In genomic region chr15:81313686-81314085, GRCh38 we compare ENCODE assay signal across 13 cellular contexts. TPM values are rescaled to one million over a fixed set of nuclear protein-coding genes. Genes with fewer than 3 reads are reported as not detected.
DNase-seq lines count a peak whose midpoint lies in the region; ATAC-seq and TF ChIP-seq lines count a peak whose summit lies in the region.
"Had no signal": no experiment of that assay in that cellular context is flagged by ENCODE, and none has a peak within 500 bp of the region (broad histone marks: within the 10 kb centered on the region; RNA-seq: fewer than 3 reads in every experiment).

No MANE protein-coding gene starts in this region.

- H3K27me3 ChIP-seq in vagina = no peaks in the 10 kb centered on the region
- H3K27me3 ChIP-seq: testis had no signal

- peaks cover 31% of the 10 kb centered on the region for H3K4me1 ChIP-seq in vagina

- no peaks in the 10 kb centered on the region for H3K9me3 ChIP-seq in vagina
- H3K9me3 ChIP-seq: testis had no signal

- H3K9me3 Mint-ChIP-seq in activated naive CD8-positive, alpha-beta T cell (ENCODE audit: low read depth) = no peaks in the 10 kb centered on the region
- no peaks in the 10 kb centered on the region for H3K9me3 Mint-ChIP-seq in activated naive CD8-positive, alpha-beta T cell treated with anti-CD3 and anti-CD28 coated beads, Interleukin-2, amount 50 U/mL, for 24 hours
- no peaks in the 10 kb centered on the region for H3K9me3 Mint-ChIP-seq in central memory CD8-positive, alpha-beta T cell
- H3K9me3 Mint-ChIP-seq in naive thymus-derived CD8-positive, alpha-beta T cell = peaks cover 0 to 1% (median 0%) of the 10 kb centered on the region in 9 donors

- intact Hi-C loops in vagina (cut with DNase I) = no loop called here

- no peak overlapping the region for H3K4me3 Mint-ChIP-seq in activated naive CD8-positive, alpha-beta T cell
- no peak overlapping the region for H3K4me3 Mint-ChIP-seq in activated naive CD8-positive, alpha-beta T cell treated with anti-CD3 and anti-CD28 coated beads, Interleukin-2, amount 50 U/mL, for 24 hours
- no peak overlapping the region for H3K4me3 Mint-ChIP-seq in central memory CD8-positive, alpha-beta T cell
- H3K4me3 Mint-ChIP-seq in naive thymus-derived CD8-positive, alpha-beta T cell = peak overlapping the region in 1 of 10 donors; percentile 68

- no peak for ATAC-seq in activated naive CD8-positive, alpha-beta T cell treated with anti-CD3 and anti-CD28 coated beads, Interleukin-2, amount 50 U/mL, for 24 hours
- ATAC-seq in central memory CD8-positive, alpha-beta T cell (replicated peaks; ENCODE audit: extremely low read depth, poor library complexity, severe bottlenecking) = no peak
- no peak for ATAC-seq in naive thymus-derived CD8-positive, alpha-beta T cell
- no peak for ATAC-seq in HG02884 (IDR thresholded peaks at IDR 0.05; ENCODE audit: unreplicated experiment)

- peaks cover 33% of the 10 kb centered on the region for H3K36me3 Mint-ChIP-seq in activated naive CD8-positive, alpha-beta T cell
- peaks cover 71% of the 10 kb centered on the region for H3K36me3 Mint-ChIP-seq in activated naive CD8-positive, alpha-beta T cell treated with anti-CD3 and anti-CD28 coated beads, Interleukin-2, amount 50 U/mL, for 24 hours (ENCODE audit: low read depth)
- H3K36me3 Mint-ChIP-seq in central memory CD8-positive, alpha-beta T cell (ENCODE audit: insufficient read depth) = peaks cover 38% of the 10 kb centered on the region
- peaks cover 12 to 76% (median 26%) of the 10 kb centered on the region in 3 donors for H3K36me3 Mint-ChIP-seq in naive thymus-derived CD8-positive, alpha-beta T cell

- peak overlapping the region; percentile 81 for H3K27ac Mint-ChIP-seq in activated naive CD8-positive, alpha-beta T cell
- H3K27ac Mint-ChIP-seq in activated naive CD8-positive, alpha-beta T cell treated with anti-CD3 and anti-CD28 coated beads, Interleukin-2, amount 50 U/mL, for 24 hours = no peak overlapping the region
- peak overlapping the region; percentile 86 for H3K27ac Mint-ChIP-seq in central memory CD8-positive, alpha-beta T cell (ENCODE audit: low read depth)
- peak overlapping the region; percentile 89 to 99 (median 95) for H3K27ac Mint-ChIP-seq in naive thymus-derived CD8-positive, alpha-beta T cell

- H3K36me3 ChIP-seq in vagina = peaks cover 0 to 47% of the 10 kb centered on the region in 2 donors

- H3K27me3 Mint-ChIP-seq in activated naive CD8-positive, alpha-beta T cell = no peaks in the 10 kb centered on the region
- no peaks in the 10 kb centered on the region for H3K27me3 Mint-ChIP-seq in activated naive CD8-positive, alpha-beta T cell treated with anti-CD3 and anti-CD28 coated beads, Interleukin-2, amount 50 U/mL, for 24 hours
- H3K27me3 Mint-ChIP-seq in central memory CD8-positive, alpha-beta T cell = no peaks in the 10 kb centered on the region
- no peaks in the 10 kb centered on the region for H3K27me3 Mint-ChIP-seq in naive thymus-derived CD8-positive, alpha-beta T cell

- TF ChIP-seq POLR2A in vagina (IDR thresholded peaks at IDR 0.05) = no peak

- TF ChIP-seq CTCF in vagina (IDR thresholded peaks at IDR 0.05) = no peak
- TF ChIP-seq CTCF in GM20000 (IDR thresholded peaks at IDR 0.05; ENCODE audit: extremely low read depth, missing control alignments) = no peak

- POLR2A ChIA-PET in naive thymus-derived CD8-positive, alpha-beta T cell (lab: Charles Lee) = interaction anchor here (0.8 to 9.6 kb wide), 9 partner anchors 10 to 38 kb away, joined by 3 to 123 read pairs (median 6); partner anchors contain the start of gene STARD5

- peaks cover 82% of the 10 kb centered on the region for H3K4me1 Mint-ChIP-seq in activated naive CD8-positive, alpha-beta T cell (ENCODE audit: low read depth)
- H3K4me1 Mint-ChIP-seq in activated naive CD8-positive, alpha-beta T cell treated with anti-CD3 and anti-CD28 coated beads, Interleukin-2, amount 50 U/mL, for 24 hours = peaks cover 68% of the 10 kb centered on the region
- H3K4me1 Mint-ChIP-seq in central memory CD8-positive, alpha-beta T cell = peaks cover 66% of the 10 kb centered on the region
- peaks cover 50 to 98% (median 95%) of the 10 kb centered on the region in 4 donors for H3K4me1 Mint-ChIP-seq in naive thymus-derived CD8-positive, alpha-beta T cell

- H3K4me3 ChIP-seq in vagina = no peak overlapping the region
- H3K4me3 ChIP-seq: testis had no signal

- DNase-seq in activated naive CD8-positive, alpha-beta T cell treated with anti-CD3 and anti-CD28 coated beads, Interleukin-2, amount 50 U/mL, for 24 hours = no peak
- no peak for DNase-seq in central memory CD8-positive, alpha-beta T cell (ENCODE audit: low spot score in 2 of 2)
- DNase-seq in naive thymus-derived CD8-positive, alpha-beta T cell = no peak
- DNase-seq in vagina (ENCODE audit: extremely low spot score in 2 of 2) (no peak), GM20000 (ENCODE audit: low spot score) (no peak)
- DNase-seq in effector CD8-positive, alpha-beta T cell (lab: John Stamatoyannopoulos, UW) = no peak
- DNase-seq: activated naive CD4-positive, alpha-beta T cell treated with anti-CD3 and anti-CD28 coated beads, Interleukin-2, amount 50 U/mL, for 16 hours; cortex of kidney; NCI-H1105 treated with DMSO at 0.1 percent for 48 hours; NCI-H510A treated with DMSO at 0.1 percent for 48 hours had no signal

- peak overlapping the region; percentile 83 for H3K27ac ChIP-seq in vagina

RNA-seq across cellular contexts. Expression of gene STARD5, which starts 10.3 kb away (rescaled TPM):
- total RNA-seq in naive thymus-derived CD8-positive, alpha-beta T cell = 10 to 100 TPM; 10.8 to 12.8 TPM
- polyA plus RNA-seq in naive thymus-derived CD8-positive, alpha-beta T cell = 1 to 10 TPM; 3.8 to 6.9 (median 4.5) TPM
- total RNA-seq in vagina = 28.0 TPM
